ENCODE assay signal across 16 cellular contexts in the genomic region with DNA sequence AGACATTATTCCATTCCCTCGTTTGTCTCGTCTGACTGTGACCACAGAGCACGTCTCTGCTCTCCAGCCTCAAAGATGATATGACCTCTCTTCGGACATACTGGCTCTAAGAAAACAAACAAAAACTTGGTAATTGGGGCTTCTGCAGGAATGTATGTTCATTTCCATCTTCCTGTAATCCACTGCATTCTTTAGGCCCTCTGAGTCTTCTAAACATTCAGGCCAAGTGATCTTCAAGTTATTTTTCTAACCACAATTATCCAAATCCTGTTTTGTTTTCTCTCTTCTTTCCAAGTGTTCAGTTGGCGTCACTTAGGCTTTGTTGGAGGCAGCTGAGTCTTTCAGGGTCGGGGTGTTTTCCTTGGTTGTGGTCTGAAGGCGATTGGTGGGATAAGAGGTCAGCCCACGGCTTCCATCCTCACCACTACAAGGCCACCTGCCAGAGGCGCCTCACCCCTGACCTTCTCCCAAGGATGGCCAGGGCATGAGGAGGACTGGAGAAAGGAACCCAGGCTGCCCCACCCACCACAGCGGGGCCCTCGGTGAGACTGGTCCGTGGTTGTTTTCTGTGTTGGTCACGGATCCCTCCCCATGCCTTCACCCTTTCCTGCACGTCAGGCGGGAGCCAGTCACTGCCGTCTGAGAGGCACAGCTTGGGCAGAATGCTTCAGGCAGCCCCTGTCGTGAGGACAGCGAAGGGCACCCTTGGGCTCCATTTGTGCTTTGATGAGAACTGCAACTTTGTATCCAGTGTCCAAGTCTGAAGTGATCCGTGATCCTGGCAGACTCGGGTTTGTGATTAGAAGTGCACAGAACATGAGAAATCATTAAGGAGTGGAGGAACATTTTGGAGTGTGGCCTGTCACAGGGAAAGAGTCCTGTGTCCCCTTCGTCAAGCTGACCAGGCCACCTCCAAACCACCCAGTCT.
DNase-seq lines count a peak whose midpoint lies in the region; ATAC-seq, FAIRE-seq and TF ChIP-seq lines count a peak whose summit lies in the region.
"Had no signal": no experiment of that assay in that cellular context is flagged by ENCODE, and none has a peak within 500 bp of the region (broad histone marks: within the 10 kb centered on the region; RNA-seq: fewer than 3 reads in every experiment).

No MANE protein-coding gene starts in this region.

- TF ChIP-seq CTCF in K562 (IDR thresholded peaks at IDR 0.05 in 2 of 3, conservative IDR thresholded peaks at IDR 0.05 in 1 of 3; ENCODE audit: insufficient read depth in 2 of 3, low read depth in 1 of 3, low read length in 3 of 3) (no peak), right atrium auricular region (IDR thresholded peaks at IDR 0.05) (no peak), smooth muscle cell (IDR thresholded peaks at IDR 0.05; ENCODE audit: borderline replicate concordance, insufficient read depth, poor library complexity, severe bottlenecking) (no peak)

- no TSS peak for BruUV-seq in K562 (replicated peaks; lab: Mats Ljungman, UMichigan)

- no peak for FAIRE-seq in K562 (lab: Jason Lieb, UNC)
- FAIRE-seq: RCC 7860 had no signal

- no peak overlapping the region for H3K4me3 Mint-ChIP-seq in activated T-cell treated with anti-CD3 and anti-CD28 coated beads, Interleukin-2, amount 50 U/mL, for 24 hours
- H3K4me3 Mint-ChIP-seq: neural crest cell had no signal

- H3K79me2 ChIP-seq in GM23248 (ENCODE audit: insufficient read depth) (no peaks in the 10 kb centered on the region), K562 (ENCODE audit: control insufficient read depth, insufficient read depth, low read length) (no peaks in the 10 kb centered on the region), smooth muscle cell (ENCODE audit: low read depth) (no peaks in the 10 kb centered on the region)

- H3F3A ChIP-seq in GM23248 (ENCODE audit: insufficient read depth) (peaks cover 10% of the 10 kb centered on the region; the same call in 1 of the 2 replicates), smooth muscle cell (ENCODE audit: low read depth) (no peaks in the 10 kb centered on the region)

- TF ChIP-seq RAD21 in K562 (CRISPR knock-in tag; conservative IDR thresholded peaks at IDR 0.05 in 1 of 2, IDR thresholded peaks at IDR 0.05 in 1 of 2) = no peak

- H3K9me2 ChIP-seq in GM23248 (ENCODE audit: insufficient read depth) = no peaks in the 10 kb centered on the region

- peaks cover 3% of the 10 kb centered on the region for H3K9me3 Mint-ChIP-seq in activated T-cell treated with anti-CD3 and anti-CD28 coated beads, Interleukin-2, amount 50 U/mL, for 24 hours
- H3K9me3 Mint-ChIP-seq: neural crest cell had no signal

- no peaks in the 10 kb centered on the region for H3K4me1 Mint-ChIP-seq in activated T-cell treated with anti-CD3 and anti-CD28 coated beads, Interleukin-2, amount 50 U/mL, for 24 hours (ENCODE audit: low read depth)
- H3K4me1 Mint-ChIP-seq: neural crest cell had no signal

- no peaks in the 10 kb centered on the region for H4K20me1 ChIP-seq in GM23248 (ENCODE audit: insufficient read depth)
- no peaks in the 10 kb centered on the region for H4K20me1 ChIP-seq in K562 (replicated peaks; ENCODE audit: control insufficient read depth, insufficient read depth, low read length)
- H4K20me1 ChIP-seq in smooth muscle cell (ENCODE audit: low read depth) = no peaks in the 10 kb centered on the region

- peak overlapping the region; percentile 54 for H3K4me2 ChIP-seq in GM23248 (ENCODE audit: unreplicated experiment)
- H3K4me2 ChIP-seq in K562 (ENCODE audit: insufficient read depth, low read length) = no peak overlapping the region
- H3K4me2 ChIP-seq in smooth muscle cell = peak overlapping the region; percentile 37

- in situ Hi-C loops in GM23248 (cut with MboI) = no loop called here
- in situ Hi-C loops in K562 (cut with MboI) = no loop called here

- no peaks in the 10 kb centered on the region for H3K9me1 ChIP-seq in K562 (ENCODE audit: control insufficient read depth, insufficient read depth, low read length)

- no peak for TF ChIP-seq EP300 in K562 (IDR thresholded peaks at IDR 0.05; ENCODE audit: low read length)

- H3K27me3 ChIP-seq in GM23248 (replicated peaks; ENCODE audit: insufficient read depth) = no peaks in the 10 kb centered on the region
- no peaks in the 10 kb centered on the region for H3K27me3 ChIP-seq in K562 (ENCODE audit: control insufficient read depth in 2 of 2, insufficient read depth in 2 of 2, low read length in 2 of 2)
- H3K27me3 ChIP-seq in right atrium auricular region = no peaks in the 10 kb centered on the region
- H3K27me3 ChIP-seq in smooth muscle cell (ENCODE audit: low read depth) = no peaks in the 10 kb centered on the region
- H3K27me3 ChIP-seq: ascending aorta had no signal

- no peaks in the 10 kb centered on the region for H3K9me3 ChIP-seq in GM23248 (ENCODE audit: low read depth)
- no peaks in the 10 kb centered on the region for H3K9me3 ChIP-seq in K562 (replicated peaks; ENCODE audit: control insufficient read depth, insufficient read depth, low read depth, low read length)
- peaks cover 2 to 8% of the 10 kb centered on the region in 2 donors for H3K9me3 ChIP-seq in right atrium auricular region
- peaks cover 2% of the 10 kb centered on the region for H3K9me3 ChIP-seq in smooth muscle cell (replicated peaks; ENCODE audit: low read depth)

- H3K4me1 ChIP-seq in GM23248 (ENCODE audit: insufficient read depth) (peaks cover 14% of the 10 kb centered on the region), K562 (replicated peaks in 1 of 2; ENCODE audit: control insufficient read depth in 2 of 2, insufficient read depth in 2 of 2, low read length in 2 of 2) (peaks cover 9% of the 10 kb centered on the region in 2 experiments; a peak in 4 of 5 replicates), right atrium auricular region (peaks cover 0 to 22% of the 10 kb centered on the region in 2 donors), smooth muscle cell (ENCODE audit: low read depth) (no peaks in the 10 kb centered on the region)
- H3K4me1 ChIP-seq: ascending aorta had no signal

- H3K36me3 Mint-ChIP-seq in activated T-cell treated with anti-CD3 and anti-CD28 coated beads, Interleukin-2, amount 50 U/mL, for 24 hours (ENCODE audit: low read depth) = no peaks in the 10 kb centered on the region

- WGBS in GM23248 (ENCODE audit: low coverage in 1 of 2, low lambda C conversion rate in 2 of 2, missing lambda C conversion rate in 2 of 2), 2 experiments = 64 to 65% methylated on average over 21 of the region's 21 CpGs
- WGBS in K562 (ENCODE audit: insufficient coverage, low coverage, missing lambda C conversion rate) = 42% methylated on average over 21 of the region's 21 CpGs
- 65% methylated on average over 21 of the region's 21 CpGs for WGBS in smooth muscle cell (ENCODE audit: low lambda C conversion rate)

- intact Hi-C loops in K562 (cut with micrococcal nuclease) = no loop called here

- CTCF ChIA-PET in K562 (lab: Yijun Ruan, JAX; ENCODE audit: low intra/inter-chr PET ratio) = no interaction called here

- H3K36me3 ChIP-seq in GM23248 (ENCODE audit: low read depth) = no peaks in the 10 kb centered on the region
- no peaks in the 10 kb centered on the region for H3K36me3 ChIP-seq in K562 (ENCODE audit: control insufficient read depth, insufficient read depth, low read length)
- H3K36me3 ChIP-seq in right atrium auricular region = no peaks in the 10 kb centered on the region
- H3K36me3 ChIP-seq in smooth muscle cell (ENCODE audit: low read depth) = no peaks in the 10 kb centered on the region
- H3K36me3 ChIP-seq: ascending aorta had no signal

- H3K27ac ChIP-seq in GM23248 = peak overlapping the region; percentile 40
- no peak overlapping the region for H3K27ac ChIP-seq in K562 (ENCODE audit: extremely low read depth, low read depth, low read length)
- peak overlapping the region; percentile 64 to 78 for H3K27ac ChIP-seq in right atrium auricular region
- peak overlapping the region; percentile 62 for H3K27ac ChIP-seq in smooth muscle cell (ENCODE audit: low read depth)
- H3K27ac ChIP-seq: ascending aorta had no signal

- H2AFZ ChIP-seq in GM23248 (no peak overlapping the region), K562 (ENCODE audit: low read depth, low read length) (peak overlapping the region; percentile 79), smooth muscle cell (ENCODE audit: low read depth) (no peak overlapping the region)

- no peaks in the 10 kb centered on the region for H3K27me3 Mint-ChIP-seq in activated T-cell treated with anti-CD3 and anti-CD28 coated beads, Interleukin-2, amount 50 U/mL, for 24 hours

- ATAC-seq in K562 (peak; percentile 23), GM21723 (IDR thresholded peaks at IDR 0.05; ENCODE audit: unreplicated experiment) (no peak)

- TF ChIP-seq POLR2A in K562 (conservative IDR thresholded peaks at IDR 0.05) = no peak

- peak; percentile 69 for DNase-seq in GM23248
- DNase-seq in K562 (ENCODE audit: extremely low read depth in 1 of 4, low spot score in 3 of 4) = no peak
- peak; percentile 59 for DNase-seq in right atrium auricular region (ENCODE audit: low spot score)
- no peak for DNase-seq in smooth muscle cell (lab: John Stamatoyannopoulos, UW; ENCODE audit: unreplicated experiment)
- DNase-seq in activated naive CD4-positive, alpha-beta T cell treated with Interleukin-2 at 50 U/mL for 16 hours = no peak
- DNase-seq in activated T-cell treated with anti-CD3 and anti-CD28 coated beads, Interleukin-2, amount 50 U/mL, for 24 hours = no peak
- DNase-seq in activated CD4-positive, alpha-beta T cell treated with anti-CD3 and anti-CD28 coated beads for 4 hours = no peak
- DNase-seq: DMS 273 treated with DMSO at 0.1 percent for 48 hours; NCI-H1092 treated with DMSO at 0.1 percent for 48 hours; NCI-H510A; stimulated activated CD4-positive, alpha-beta T cell treated with anti-CD3 and anti-CD28 coated beads, Interleukin-1b, Interleukin-23, amount 100 ng/mL, for 48 hours; stimulated activated naive CD4-positive, alpha-beta T cell had no signal

- POLR2A ChIA-PET in K562 (lab: Yijun Ruan, JAX) = interaction anchor here (0.8 to 1.4 kb wide), 2 partner anchors 11 to 18 kb away, joined by 3 to 9 read pairs; no protein-coding TSS in a partner anchor

- no peak overlapping the region for H3K4me3 ChIP-seq in GM23248
- no peak overlapping the region for H3K4me3 ChIP-seq in K562
- H3K4me3 ChIP-seq in right atrium auricular region = no peak overlapping the region
- no peak overlapping the region for H3K4me3 ChIP-seq in smooth muscle cell
- H3K4me3 ChIP-seq: ascending aorta had no signal

- H3K9ac ChIP-seq in GM23248 (no peak overlapping the region), K562 (ENCODE audit: insufficient read depth in 1 of 2, low read depth in 2 of 2, low read length in 2 of 2) (peak overlapping the region; percentile 7 to 78; a peak in 2 of 4 replicates), smooth muscle cell (ENCODE audit: low read depth) (no peak overlapping the region)

- H3K27ac Mint-ChIP-seq in activated T-cell treated with anti-CD3 and anti-CD28 coated beads, Interleukin-2, amount 50 U/mL, for 24 hours = no peak overlapping the region

TF ChIP-seq in K562, 482 proteins besides CTCF, POLR2A, EP300 and RAD21 (continues in another document):
- TF ChIP-seq STAG1 (CRISPR knock-in tag; IDR thresholded peaks at IDR 0.05; ENCODE audit: borderline replicate concordance) (no peak), GTF2F1 (IDR thresholded peaks at IDR 0.05; ENCODE audit: low read depth, low read length) (no peak)

Comparison
In these comparisons a context has a peak if more than half of its experiments do, and no peak if none do; other contexts are left out.
1. DNase-seq: peak in GM23248 (single experiment) and right atrium auricular region (single experiment); none in K562 (0 of 4), smooth muscle cell (single experiment), activated naive CD4-positive, alpha-beta T cell treated with Interleukin-2 at 50 U/mL for 16 hours (single experiment), activated T-cell treated with anti-CD3 and anti-CD28 coated beads, Interleukin-2, amount 50 U/mL, for 24 hours (single experiment) and activated CD4-positive, alpha-beta T cell treated with anti-CD3 and anti-CD28 coated beads for 4 hours (0 of 2).
2. H3K9ac ChIP-seq: peak in K562 (2 of 2); none in GM23248 (single experiment) and smooth muscle cell (single experiment).